1 cellular context compared by ENCODE assay signal in the genomic region with DNA sequence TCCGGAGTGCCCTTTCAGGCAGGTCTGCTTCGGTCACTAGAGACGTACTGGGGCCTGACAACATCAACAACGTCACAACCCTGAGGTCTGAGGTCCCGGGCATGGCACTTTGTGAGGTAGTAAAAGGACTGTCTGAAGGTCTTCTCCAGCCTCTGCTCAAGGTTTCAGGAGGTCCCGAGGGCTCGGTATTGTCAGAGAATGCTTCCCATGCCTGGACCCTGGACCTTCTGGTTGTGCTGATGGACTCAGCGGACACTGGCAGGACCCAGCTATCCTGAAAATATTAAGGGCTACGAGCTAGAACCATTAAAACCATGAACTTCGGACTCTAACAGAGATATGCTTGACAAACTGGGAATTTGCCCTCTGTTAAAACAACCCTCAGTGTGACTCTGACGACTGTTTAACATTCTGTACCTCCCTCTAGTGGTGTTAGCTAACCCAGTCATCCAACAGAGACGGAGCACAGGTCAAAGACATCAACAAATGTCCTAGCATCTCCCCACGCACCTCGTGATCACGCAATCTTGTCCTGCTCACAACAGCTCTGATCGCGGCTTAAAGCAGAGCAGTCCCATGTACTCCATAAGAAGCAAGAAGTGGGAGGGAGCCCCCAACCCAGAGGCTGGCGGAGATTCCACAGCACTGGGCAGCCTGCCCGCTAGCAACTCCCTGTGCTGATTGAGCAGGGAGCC.
A peak's percentile ranks its signal among the peaks of the same experiment; 100 is the strongest.
TF ChIP-seq lines count a peak whose summit lies in the region.

No MANE protein-coding gene starts in this region.

TF ChIP-seq in HepG2, 621 proteins besides CTCF, POLR2A, EP300 and RAD21 (continued from another document and continues in another):
- TF ChIP-seq, protein P1, sequence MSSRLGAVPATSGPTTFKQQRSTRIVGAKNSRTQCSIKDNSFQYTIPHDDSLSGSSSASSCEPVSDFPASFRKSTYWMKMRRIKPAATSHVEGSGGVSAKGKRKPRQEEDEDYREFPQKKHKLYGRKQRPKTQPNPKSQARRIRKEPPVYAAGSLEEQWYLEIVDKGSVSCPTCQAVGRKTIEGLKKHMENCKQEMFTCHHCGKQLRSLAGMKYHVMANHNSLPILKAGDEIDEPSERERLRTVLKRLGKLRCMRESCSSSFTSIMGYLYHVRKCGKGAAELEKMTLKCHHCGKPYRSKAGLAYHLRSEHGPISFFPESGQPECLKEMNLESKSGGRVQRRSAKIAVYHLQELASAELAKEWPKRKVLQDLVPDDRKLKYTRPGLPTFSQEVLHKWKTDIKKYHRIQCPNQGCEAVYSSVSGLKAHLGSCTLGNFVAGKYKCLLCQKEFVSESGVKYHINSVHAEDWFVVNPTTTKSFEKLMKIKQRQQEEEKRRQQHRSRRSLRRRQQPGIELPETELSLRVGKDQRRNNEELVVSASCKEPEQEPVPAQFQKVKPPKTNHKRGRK (CRISPR knock-in tag; IDR thresholded peaks at IDR 0.05) = no peak
- TF ChIP-seq ZNF3 (CRISPR knock-in tag; IDR thresholded peaks at IDR 0.05) = no peak
- TF ChIP-seq XBP1 (CRISPR knock-in tag; IDR thresholded peaks at IDR 0.05) = no peak
- TF ChIP-seq TOPORS (CRISPR knock-in tag; IDR thresholded peaks at IDR 0.05) = 0 out of 2 replicates have a peak, but pooled peaks have one; percentile 22
- 0 out of 2 replicates have a peak, but pooled peaks have one; percentile 53 for TF ChIP-seq ZNF598 (CRISPR knock-in tag; IDR thresholded peaks at IDR 0.05; ENCODE audit: borderline replicate concordance)
- peak; percentile 86 for TF ChIP-seq NCOR1 (IDR thresholded peaks at IDR 0.05; ENCODE audit: borderline replicate concordance, low read length)
- TF ChIP-seq, protein P2, sequence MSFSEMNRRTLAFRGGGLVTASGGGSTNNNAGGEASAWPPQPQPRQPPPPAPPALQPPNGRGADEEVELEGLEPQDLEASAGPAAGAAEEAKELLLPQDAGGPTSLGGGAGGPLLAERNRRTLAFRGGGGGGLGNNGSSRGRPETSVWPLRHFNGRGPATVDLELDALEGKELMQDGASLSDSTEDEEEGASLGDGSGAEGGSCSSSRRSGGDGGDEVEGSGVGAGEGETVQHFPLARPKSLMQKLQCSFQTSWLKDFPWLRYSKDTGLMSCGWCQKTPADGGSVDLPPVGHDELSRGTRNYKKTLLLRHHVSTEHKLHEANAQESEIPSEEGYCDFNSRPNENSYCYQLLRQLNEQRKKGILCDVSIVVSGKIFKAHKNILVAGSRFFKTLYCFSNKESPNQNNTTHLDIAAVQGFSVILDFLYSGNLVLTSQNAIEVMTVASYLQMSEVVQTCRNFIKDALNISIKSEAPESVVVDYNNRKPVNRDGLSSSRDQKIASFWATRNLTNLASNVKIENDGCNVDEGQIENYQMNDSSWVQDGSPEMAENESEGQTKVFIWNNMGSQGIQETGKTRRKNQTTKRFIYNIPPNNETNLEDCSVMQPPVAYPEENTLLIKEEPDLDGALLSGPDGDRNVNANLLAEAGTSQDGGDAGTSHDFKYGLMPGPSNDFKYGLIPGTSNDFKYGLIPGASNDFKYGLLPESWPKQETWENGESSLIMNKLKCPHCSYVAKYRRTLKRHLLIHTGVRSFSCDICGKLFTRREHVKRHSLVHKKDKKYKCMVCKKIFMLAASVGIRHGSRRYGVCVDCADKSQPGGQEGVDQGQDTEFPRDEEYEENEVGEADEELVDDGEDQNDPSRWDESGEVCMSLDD (CRISPR knock-in tag; IDR thresholded peaks at IDR 0.05; ENCODE audit: borderline replicate concordance) = no peak
- peak; percentile 69; the same call in 1 of the 2 replicates for TF ChIP-seq POGZ (CRISPR knock-in tag; IDR thresholded peaks at IDR 0.05)
- TF ChIP-seq, protein P3, sequence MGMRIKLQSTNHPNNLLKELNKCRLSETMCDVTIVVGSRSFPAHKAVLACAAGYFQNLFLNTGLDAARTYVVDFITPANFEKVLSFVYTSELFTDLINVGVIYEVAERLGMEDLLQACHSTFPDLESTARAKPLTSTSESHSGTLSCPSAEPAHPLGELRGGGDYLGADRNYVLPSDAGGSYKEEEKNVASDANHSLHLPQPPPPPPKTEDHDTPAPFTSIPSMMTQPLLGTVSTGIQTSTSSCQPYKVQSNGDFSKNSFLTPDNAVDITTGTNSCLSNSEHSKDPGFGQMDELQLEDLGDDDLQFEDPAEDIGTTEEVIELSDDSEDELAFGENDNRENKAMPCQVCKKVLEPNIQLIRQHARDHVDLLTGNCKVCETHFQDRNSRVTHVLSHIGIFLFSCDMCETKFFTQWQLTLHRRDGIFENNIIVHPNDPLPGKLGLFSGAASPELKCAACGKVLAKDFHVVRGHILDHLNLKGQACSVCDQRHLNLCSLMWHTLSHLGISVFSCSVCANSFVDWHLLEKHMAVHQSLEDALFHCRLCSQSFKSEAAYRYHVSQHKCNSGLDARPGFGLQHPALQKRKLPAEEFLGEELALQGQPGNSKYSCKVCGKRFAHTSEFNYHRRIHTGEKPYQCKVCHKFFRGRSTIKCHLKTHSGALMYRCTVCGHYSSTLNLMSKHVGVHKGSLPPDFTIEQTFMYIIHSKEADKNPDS (CRISPR knock-in tag; IDR thresholded peaks at IDR 0.05) = no peak
- TF ChIP-seq ZNF777 (CRISPR knock-in tag; IDR thresholded peaks at IDR 0.05) = no peak
- TF ChIP-seq SIN3B (IDR thresholded peaks at IDR 0.05; ENCODE audit: low read length) = no peak
- no peak for TF ChIP-seq ZNF788 (CRISPR knock-in tag; IDR thresholded peaks at IDR 0.05; ENCODE audit: borderline replicate concordance)
- TF ChIP-seq ZSCAN9 (CRISPR knock-in tag; IDR thresholded peaks at IDR 0.05; ENCODE audit: borderline replicate concordance) = 0 out of 2 replicates have a peak, but pooled peaks have one; percentile 20
- TF ChIP-seq ZNF512B (CRISPR knock-in tag; IDR thresholded peaks at IDR 0.05; ENCODE audit: borderline replicate concordance) = no peak
- TF ChIP-seq CREBL2 (CRISPR knock-in tag; IDR thresholded peaks at IDR 0.05; ENCODE audit: borderline replicate concordance) = no peak
- peak; percentile 85 for TF ChIP-seq ZMYM4 (CRISPR knock-in tag; IDR thresholded peaks at IDR 0.05)
- 0 out of 2 replicates have a peak, but pooled peaks have one; percentile 26 for TF ChIP-seq ZNF124 (CRISPR knock-in tag; IDR thresholded peaks at IDR 0.05)
- TF ChIP-seq, protein P4, sequence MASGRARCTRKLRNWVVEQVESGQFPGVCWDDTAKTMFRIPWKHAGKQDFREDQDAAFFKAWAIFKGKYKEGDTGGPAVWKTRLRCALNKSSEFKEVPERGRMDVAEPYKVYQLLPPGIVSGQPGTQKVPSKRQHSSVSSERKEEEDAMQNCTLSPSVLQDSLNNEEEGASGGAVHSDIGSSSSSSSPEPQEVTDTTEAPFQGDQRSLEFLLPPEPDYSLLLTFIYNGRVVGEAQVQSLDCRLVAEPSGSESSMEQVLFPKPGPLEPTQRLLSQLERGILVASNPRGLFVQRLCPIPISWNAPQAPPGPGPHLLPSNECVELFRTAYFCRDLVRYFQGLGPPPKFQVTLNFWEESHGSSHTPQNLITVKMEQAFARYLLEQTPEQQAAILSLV (CRISPR knock-in tag; IDR thresholded peaks at IDR 0.05; ENCODE audit: borderline replicate concordance) = no peak
- no peak for TF ChIP-seq ZFY (CRISPR knock-in tag; IDR thresholded peaks at IDR 0.05)
- TF ChIP-seq NFYB (CRISPR knock-in tag; IDR thresholded peaks at IDR 0.05) = no peak
- no peak for TF ChIP-seq NR1H2 (CRISPR knock-in tag; IDR thresholded peaks at IDR 0.05; ENCODE audit: borderline replicate concordance, low read depth)
- TF ChIP-seq KLF13 (CRISPR knock-in tag; IDR thresholded peaks at IDR 0.05) = no peak
- 0 out of 2 replicates have a peak, but pooled peaks have one; percentile 21 for TF ChIP-seq ZNF121 (CRISPR knock-in tag; IDR thresholded peaks at IDR 0.05)
- TF ChIP-seq CEBPG (CRISPR knock-in tag; IDR thresholded peaks at IDR 0.05) = peak; percentile 27; the same call in 1 of the 2 replicates
- 0 out of 2 replicates have a peak, but pooled peaks have one; percentile 32 for TF ChIP-seq PRDM10 (CRISPR knock-in tag; IDR thresholded peaks at IDR 0.05; ENCODE audit: low read depth)
- TF ChIP-seq ZNF274 (CRISPR knock-in tag; IDR thresholded peaks at IDR 0.05) = 0 out of 2 replicates have a peak, but pooled peaks have one; percentile 40
- TF ChIP-seq MED1 (CRISPR knock-in tag; IDR thresholded peaks at IDR 0.05) = peak; percentile 25
- TF ChIP-seq ZNF644 (CRISPR knock-in tag; IDR thresholded peaks at IDR 0.05; ENCODE audit: low read depth) = peak; percentile 7; the same call in 1 of the 2 replicates
- TF ChIP-seq HNF4A (CRISPR knock-in tag; IDR thresholded peaks at IDR 0.05) = peak; percentile 91
- TF ChIP-seq GTF2F1 (IDR thresholded peaks at IDR 0.05; ENCODE audit: low read length) = peak; percentile 17; the same call in 1 of the 2 replicates
- TF ChIP-seq ZNF44 (CRISPR knock-in tag; IDR thresholded peaks at IDR 0.05) = no peak; the same call in 1 of the 2 replicates
- no peak for TF ChIP-seq NFKB2 (CRISPR knock-in tag; IDR thresholded peaks at IDR 0.05; ENCODE audit: borderline replicate concordance)
- TF ChIP-seq SOX5 (CRISPR knock-in tag; IDR thresholded peaks at IDR 0.05; ENCODE audit: borderline replicate concordance) = peak; percentile 18; the same call in 1 of the 2 replicates
- no peak for TF ChIP-seq GTF3A (CRISPR knock-in tag; conservative IDR thresholded peaks at IDR 0.05)
- 0 out of 2 replicates have a peak, but pooled peaks have one; percentile 40 for TF ChIP-seq TARDBP (CRISPR knock-in tag; IDR thresholded peaks at IDR 0.05)
- no peak for TF ChIP-seq ZNF670 (CRISPR knock-in tag; IDR thresholded peaks at IDR 0.05; ENCODE audit: borderline replicate concordance)
- TF ChIP-seq, protein P5, sequence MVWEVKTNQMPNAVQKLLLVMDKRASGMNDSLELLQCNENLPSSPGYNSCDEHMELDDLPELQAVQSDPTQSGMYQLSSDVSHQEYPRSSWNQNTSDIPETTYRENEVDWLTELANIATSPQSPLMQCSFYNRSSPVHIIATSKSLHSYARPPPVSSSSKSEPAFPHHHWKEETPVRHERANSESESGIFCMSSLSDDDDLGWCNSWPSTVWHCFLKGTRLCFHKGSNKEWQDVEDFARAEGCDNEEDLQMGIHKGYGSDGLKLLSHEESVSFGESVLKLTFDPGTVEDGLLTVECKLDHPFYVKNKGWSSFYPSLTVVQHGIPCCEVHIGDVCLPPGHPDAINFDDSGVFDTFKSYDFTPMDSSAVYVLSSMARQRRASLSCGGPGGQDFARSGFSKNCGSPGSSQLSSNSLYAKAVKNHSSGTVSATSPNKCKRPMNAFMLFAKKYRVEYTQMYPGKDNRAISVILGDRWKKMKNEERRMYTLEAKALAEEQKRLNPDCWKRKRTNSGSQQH (CRISPR knock-in tag; IDR thresholded peaks at IDR 0.05; ENCODE audit: low read depth) = no peak
- no peak for TF ChIP-seq FOXK1 (CRISPR knock-in tag; IDR thresholded peaks at IDR 0.05; ENCODE audit: borderline replicate concordance, low read depth)
- TF ChIP-seq SRSF9 (IDR thresholded peaks at IDR 0.05; ENCODE audit: borderline replicate concordance, insufficient read depth, low read depth, low read length, poor library complexity, severe bottlenecking) = no peak
- 0 out of 2 replicates have a peak, but pooled peaks have one; percentile 41 for TF ChIP-seq ZNF556 (CRISPR knock-in tag; IDR thresholded peaks at IDR 0.05; ENCODE audit: borderline replicate concordance)
- TF ChIP-seq ZNF350 (CRISPR knock-in tag; IDR thresholded peaks at IDR 0.05; ENCODE audit: borderline replicate concordance, low read depth) = no peak
